Comparison of ENCODE assay signal across 28 cellular contexts in the genomic region with DNA sequence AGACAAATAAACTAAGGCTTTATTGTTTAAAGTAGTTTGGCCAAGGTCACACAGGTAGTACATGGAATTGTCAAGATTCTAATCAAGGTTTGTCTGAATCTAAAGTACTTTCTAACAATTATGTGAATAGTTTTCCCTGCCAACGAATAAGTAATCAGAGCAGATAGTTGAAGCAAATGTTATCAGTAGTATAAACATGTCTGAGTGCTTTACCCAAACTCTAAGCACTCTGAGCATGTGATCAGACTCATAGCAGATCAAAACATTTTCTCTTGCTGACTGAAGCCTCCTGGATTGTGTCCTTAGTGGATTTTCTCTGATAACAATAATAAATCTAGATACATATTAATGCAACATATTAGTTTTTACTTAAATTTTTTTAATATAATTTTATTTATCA.
"Had no signal": no experiment of that assay in that cellular context is flagged by ENCODE, and none has a peak within 500 bp of the region (broad histone marks: within the 10 kb centered on the region; RNA-seq: fewer than 3 reads in every experiment).

No MANE protein-coding gene starts in this region.

- H3K4me3 ChIP-seq: left lung, lower lobe of right lung, mucosa of descending colon, ovary, skin epidermis, suprapubic skin, thoracic aorta, tibial artery, upper lobe of right lung had no signal

- DNase-seq: hippocampal formation; kidney; left colon; left lung; lower lobe of right lung; mammary epithelial cell; mesendoderm; midbrain; mucosa of descending colon; naive thymus-derived CD4-positive, alpha-beta T cell; ovary; right cardiac atrium; stimulated activated CD4-positive, alpha-beta T cell treated with anti-CD3 and anti-CD28 coated beads, Interleukin-12 subunit alpha, Interleukin-12 subunit beta, amount 100 ng/mL, for 4 hours; stimulated activated CD4-positive, alpha-beta T cell treated with anti-CD3 and anti-CD28 coated beads, Interleukin-15, amount 100 ng/mL, for 24 hours; stimulated activated CD4-positive, alpha-beta T cell treated with anti-CD3 and anti-CD28 coated beads, Interleukin-2, amount 100 ng/mL, for 24 hours; stimulated activated CD4-positive, alpha-beta T cell treated with anti-CD3 and anti-CD28 coated beads, Interleukin-4, amount 100 ng/mL, for 1 hour; stimulated activated naive CD4-positive, alpha-beta T cell; tibial artery; trophoblast cell; upper lobe of right lung had no signal

- H3K4me3 Mint-ChIP-seq: naive thymus-derived CD4-positive, alpha-beta T cell; natural killer cell treated with Interleukin-12 subunit alpha and Interleukin-12 subunit beta and Interleukin-15 and Interleukin-18, amount 100 ng/mL, for 72 hours; stimulated activated effector memory CD8-positive, alpha-beta T cell treated with anti-CD3 and anti-CD28 coated beads, Interleukin-12 subunit alpha, Interleukin-12 subunit beta, amount 100 ng/mL, for 72 hours; stimulated activated naive CD8-positive, alpha-beta T cell treated with anti-CD3 and anti-CD28 coated beads, Interleukin-15, Interleukin-2, amounts not matched to agents 100 ng/mL and 50 ng/mL, for 24 hours had no signal

- H3K27ac ChIP-seq: left lung, lower lobe of right lung, ovary, skin epidermis, suprapubic skin, thoracic aorta, tibial artery, upper lobe of right lung had no signal

- H3K4me1 ChIP-seq: left lung, lower lobe of right lung, suprapubic skin, upper lobe of right lung had no signal

- H3K27me3 ChIP-seq: left lung, ovary, suprapubic skin, tibial artery, upper lobe of right lung had no signal

- ATAC-seq: left colon; left lung; mucosa of descending colon; naive thymus-derived CD4-positive, alpha-beta T cell; natural killer cell treated with Interleukin-12 subunit alpha and Interleukin-12 subunit beta and Interleukin-15 and Interleukin-18, amount 100 ng/mL, for 72 hours; right cardiac atrium; sciatic nerve; stimulated activated effector memory CD8-positive, alpha-beta T cell treated with anti-CD3 and anti-CD28 coated beads, Interleukin-12 subunit alpha, Interleukin-12 subunit beta, amount 100 ng/mL, for 72 hours; upper lobe of right lung had no signal

- H3K9me3 ChIP-seq: left lung, lower lobe of right lung, mucosa of descending colon, ovary, suprapubic skin, thoracic aorta, tibial artery had no signal

- H3K36me3 Mint-ChIP-seq: naive thymus-derived CD4-positive, alpha-beta T cell; natural killer cell treated with Interleukin-12 subunit alpha and Interleukin-12 subunit beta and Interleukin-15 and Interleukin-18, amount 100 ng/mL, for 72 hours; stimulated activated effector memory CD8-positive, alpha-beta T cell treated with anti-CD3 and anti-CD28 coated beads, Interleukin-12 subunit alpha, Interleukin-12 subunit beta, amount 100 ng/mL, for 72 hours had no signal

- H3K9me3 Mint-ChIP-seq: natural killer cell treated with Interleukin-12 subunit alpha and Interleukin-12 subunit beta and Interleukin-15 and Interleukin-18, amount 100 ng/mL, for 72 hours had no signal

- H3K4me1 Mint-ChIP-seq: naive thymus-derived CD4-positive, alpha-beta T cell; stimulated activated effector memory CD8-positive, alpha-beta T cell treated with anti-CD3 and anti-CD28 coated beads, Interleukin-12 subunit alpha, Interleukin-12 subunit beta, amount 100 ng/mL, for 72 hours had no signal

- H3K27ac Mint-ChIP-seq: naive thymus-derived CD4-positive, alpha-beta T cell; natural killer cell treated with Interleukin-12 subunit alpha and Interleukin-12 subunit beta and Interleukin-15 and Interleukin-18, amount 100 ng/mL, for 72 hours; progenitor cell of endocrine pancreas; stimulated activated effector memory CD8-positive, alpha-beta T cell treated with anti-CD3 and anti-CD28 coated beads, Interleukin-12 subunit alpha, Interleukin-12 subunit beta, amount 100 ng/mL, for 72 hours; stimulated activated naive CD8-positive, alpha-beta T cell treated with anti-CD3 and anti-CD28 coated beads, Interleukin-15, Interleukin-2, amounts not matched to agents 100 ng/mL and 50 ng/mL, for 24 hours had no signal

- H3K27me3 Mint-ChIP-seq: naive thymus-derived CD4-positive, alpha-beta T cell; natural killer cell treated with Interleukin-12 subunit alpha and Interleukin-12 subunit beta and Interleukin-15 and Interleukin-18, amount 100 ng/mL, for 72 hours; progenitor cell of endocrine pancreas; stimulated activated naive CD8-positive, alpha-beta T cell treated with anti-CD3 and anti-CD28 coated beads, Interleukin-15, Interleukin-2, amounts not matched to agents 100 ng/mL and 50 ng/mL, for 24 hours had no signal

- H3K36me3 ChIP-seq: left lung, lower lobe of right lung, ovary, suprapubic skin, thoracic aorta, tibial artery, upper lobe of right lung had no signal
